ENCODE assay signal across 15 cellular contexts in genomic region chr10:18157909-18158308, GRCh38. TPM values are rescaled to one million over a fixed set of nuclear protein-coding genes. Genes with fewer than 3 reads are reported as not detected.
DNase-seq lines count a peak whose midpoint lies in the region; ATAC-seq and TF ChIP-seq lines count a peak whose summit lies in the region.
"Had no signal": no experiment of that assay in that cellular context is flagged by ENCODE, and none has a peak within 500 bp of the region (broad histone marks: within the 10 kb centered on the region; RNA-seq: fewer than 3 reads in every experiment).

No MANE protein-coding gene starts in this region.

- H3K27me3 ChIP-seq in ascending aorta: no peaks in the 10 kb centered on the region
- no peaks in the 10 kb centered on the region for H3K27me3 ChIP-seq in thoracic aorta (replicated peaks; ENCODE audit: insufficient read depth)

- H3K4me3 ChIP-seq in ascending aorta (peak overlapping the region; percentile 14 to 31), thoracic aorta (peak overlapping the region; percentile 19)

- intact Hi-C loops in ascending aorta (cut with DNase I): loop anchor here (1.0 to 2.0 kb wide), 3 partner anchors 13 to 17 kb away; partner anchors contain the start of gene CACNB2

- H3K4me1 ChIP-seq in ascending aorta: peaks cover 2 to 22% of the 10 kb centered on the region in 2 donors
- peaks cover 17 to 28% of the 10 kb centered on the region in 2 donors for H3K4me1 ChIP-seq in thoracic aorta (ENCODE audit: control insufficient read depth in 1 of 2, low read depth in 2 of 2)

- DNase-seq in HPDE6-E6E7 (ENCODE audit: extremely low spot score) (peak; percentile 0), ascending aorta (ENCODE audit: low spot score in 2 of 2) (no peak), iris pigment epithelial cell (ENCODE audit: low read depth) (peak; percentile 87), thoracic aorta (ENCODE audit: low spot score) (no peak), hypothalamus (lab: John Stamatoyannopoulos, UW) (no peak)
- no peak for DNase-seq in activated CD4-positive, alpha-beta T cell treated with anti-CD3 and anti-CD28 coated beads, Interleukin-2, amount 50 U/mL, for 48 hours
- no peak for DNase-seq in activated T-cell treated with anti-CD3 and anti-CD28 coated beads, Interleukin-2, amount 50 U/mL, for 48 hours
- DNase-seq: activated CD8-positive, alpha-beta memory T cell treated with anti-CD3 and anti-CD28 coated beads, Interleukin-2, amount 50 U/mL, for 48 hours; amniotic stem cell; endodermal cell; GOT3; NCI-H1436 treated with DMSO at 0.1 percent for 48 hours; trophoblast cell had no signal

- H3K36me3 ChIP-seq in ascending aorta (no peaks in the 10 kb centered on the region), thoracic aorta (no peaks in the 10 kb centered on the region)

- TF ChIP-seq CTCF in ascending aorta (IDR thresholded peaks at IDR 0.05) (no peak), thoracic aorta (IDR thresholded peaks at IDR 0.05) (no peak)

- peak overlapping the region; percentile 33 to 72 for H3K27ac ChIP-seq in ascending aorta
- peak overlapping the region; percentile 61 to 68 for H3K27ac ChIP-seq in thoracic aorta

- ATAC-seq in thoracic aorta (ENCODE audit: insufficient number of reproducible peaks, low FRiP score, low read depth): no peak
- no peak for ATAC-seq in GM19397 (IDR thresholded peaks at IDR 0.05; ENCODE audit: unreplicated experiment)
- ATAC-seq: WTC11 had no signal

- H3K9me3 ChIP-seq in ascending aorta (no peaks in the 10 kb centered on the region), thoracic aorta (no peaks in the 10 kb centered on the region)

RNA-seq across cellular contexts. Expression of gene CACNB2, which starts 17.7 kb away (rescaled TPM):
- total RNA-seq in ascending aorta: 0.96 TPM
- 10 to 100 TPM in 1 of 2 donors, 1 to 10 TPM in 1; 4.5 to 56.7 TPM for total RNA-seq in thoracic aorta

Comparison
In these comparisons a context has a peak if more than half of its experiments do, and no peak if none do; other contexts are left out.
1. DNase-seq: peak in HPDE6-E6E7 (single experiment) and iris pigment epithelial cell (single experiment); none in ascending aorta (0 of 2), thoracic aorta (single experiment), activated CD4-positive, alpha-beta T cell treated with anti-CD3 and anti-CD28 coated beads, Interleukin-2, amount 50 U/mL, for 48 hours (0 of 2), hypothalamus (0 of 51) and activated T-cell treated with anti-CD3 and anti-CD28 coated beads, Interleukin-2, amount 50 U/mL, for 48 hours (0 of 2).